21 cellular contexts compared by ENCODE assay signal in the genomic region with DNA sequence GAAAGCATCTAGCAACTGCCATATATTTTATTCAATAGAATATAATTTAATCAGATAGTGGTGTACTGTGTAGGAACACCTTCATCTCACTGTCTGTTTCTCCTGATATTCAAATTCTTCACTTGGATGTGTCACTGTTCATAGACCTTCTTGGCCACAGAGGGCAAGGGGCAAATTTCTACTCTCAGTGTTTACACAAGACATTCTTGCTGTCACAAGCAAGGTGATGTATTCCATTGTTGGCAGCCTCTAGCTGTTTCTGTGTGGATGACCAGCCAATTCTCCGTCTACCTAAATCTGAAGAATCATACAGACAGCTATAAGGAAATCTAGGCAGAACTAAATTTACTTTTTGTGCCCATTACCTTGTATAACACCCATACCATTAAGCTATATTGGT.
DNase-seq lines count a peak whose midpoint lies in the region; ATAC-seq, FAIRE-seq and TF ChIP-seq lines count a peak whose summit lies in the region.
"Had no signal": no experiment of that assay in that cellular context is flagged by ENCODE, and none has a peak within 500 bp of the region (broad histone marks: within the 10 kb centered on the region; RNA-seq: fewer than 3 reads in every experiment).

No MANE protein-coding gene starts in this region.

- H3K36me3 ChIP-seq in astrocyte (ENCODE audit: insufficient read depth, low read length) (no peaks in the 10 kb centered on the region), hepatocyte (replicated peaks; ENCODE audit: insufficient read depth, low read depth) (no peaks in the 10 kb centered on the region)

- no peak overlapping the region for H3K4me3 ChIP-seq in astrocyte (ENCODE audit: insufficient read depth, low read depth, low read length)
- H3K4me3 ChIP-seq in hepatocyte, result no peak overlapping the region
- H3K4me3 ChIP-seq: SK-N-MC had no signal

- peaks cover 3% of the 10 kb centered on the region for H3K9me3 Mint-ChIP-seq in astrocyte (ENCODE audit: unreplicated experiment)

- 57% methylated on average over 1 of the region's 1 CpG for WGBS in hepatocyte (ENCODE audit: low lambda C conversion rate, missing lambda C conversion rate)

- H4K20me1 ChIP-seq in astrocyte (ENCODE audit: insufficient read depth, low read length) (no peaks in the 10 kb centered on the region), hepatocyte (ENCODE audit: insufficient read depth, poor library complexity, severe bottlenecking) (no peaks in the 10 kb centered on the region)

- H3K9ac ChIP-seq in astrocyte (ENCODE audit: low read length), result no peak overlapping the region

- no peaks in the 10 kb centered on the region for H3K27me3 Mint-ChIP-seq in astrocyte (ENCODE audit: low read depth, unreplicated experiment)
- H3K27me3 Mint-ChIP-seq: B cell; CD4-positive, CD25-positive, alpha-beta regulatory T cell had no signal

- H3K9me3 ChIP-seq in astrocyte (ENCODE audit: insufficient read depth, low read depth, low read length), result no peaks in the 10 kb centered on the region
- H3K9me3 ChIP-seq in hepatocyte (ENCODE audit: low read depth), result no peaks in the 10 kb centered on the region

- H2AFZ ChIP-seq in astrocyte (ENCODE audit: low read depth, low read length), result no peak overlapping the region
- no peak overlapping the region for H2AFZ ChIP-seq in hepatocyte

- intact Hi-C loops in left cardiac atrium (cut with DNase I), result no loop called here

- H3K4me3 Mint-ChIP-seq in astrocyte (ENCODE audit: unreplicated experiment), result no peak overlapping the region
- H3K4me3 Mint-ChIP-seq: B cell; CD4-positive, CD25-positive, alpha-beta regulatory T cell had no signal

- H3K4me1 Mint-ChIP-seq in astrocyte (ENCODE audit: low read depth, unreplicated experiment), result peaks cover 21% of the 10 kb centered on the region
- H3K4me1 Mint-ChIP-seq: B cell; CD4-positive, CD25-positive, alpha-beta regulatory T cell had no signal

- H3K4me2 ChIP-seq in astrocyte (ENCODE audit: low read length) (no peak overlapping the region), hepatocyte (no peak overlapping the region)

- H3K27me3 ChIP-seq in astrocyte (ENCODE audit: insufficient read depth, low read length), result peaks cover 3% of the 10 kb centered on the region
- no peaks in the 10 kb centered on the region for H3K27me3 ChIP-seq in hepatocyte

- no peak for TF ChIP-seq CTCF in astrocyte (IDR thresholded peaks at IDR 0.05; ENCODE audit: insufficient read depth, low read depth, low read length)
- no peak for TF ChIP-seq CTCF in hepatocyte (IDR thresholded peaks at IDR 0.05; ENCODE audit: poor library complexity)

- DNase-seq in ELR (ENCODE audit: low read depth), result peak; percentile 38
- DNase-seq in astrocyte (ENCODE audit: low read depth), result peak; percentile 77
- DNase-seq in hepatocyte (ENCODE audit: low spot score), result peak; percentile 23
- DNase-seq in SKM-1 (lab: John Stamatoyannopoulos, UW; ENCODE audit: unreplicated experiment), result no peak
- DNase-seq in NCI-H345 treated with DMSO at 0.1 percent for 48 hours (lab: John Stamatoyannopoulos, UW; ENCODE audit: unreplicated experiment), result no peak
- no peak for DNase-seq in substantia nigra (lab: John Stamatoyannopoulos, UW)
- DNase-seq in left cardiac atrium, result no peak
- DNase-seq: Calu3; CD4-positive, CD25-positive, alpha-beta regulatory T cell; DMS53; HCEC 1CT; KG1; NCI-H1048; NCI-H1436 treated with DMSO at 0.1 percent for 48 hours; NCI-H2081 treated with DMSO at 0.1 percent for 48 hours; NCI-H510A treated with DMSO at 0.1 percent for 48 hours; NCI-H82; Right ventricle myocardium superior had no signal

- H3K9me2 ChIP-seq in hepatocyte (replicated peaks; ENCODE audit: insufficient read depth), result no peaks in the 10 kb centered on the region

- H3K79me2 ChIP-seq in astrocyte (ENCODE audit: insufficient read depth, low read length) (no peaks in the 10 kb centered on the region), hepatocyte (no peaks in the 10 kb centered on the region)

- no peak overlapping the region for H3K27ac ChIP-seq in astrocyte (ENCODE audit: low read depth, low read length)
- no peak overlapping the region for H3K27ac ChIP-seq in hepatocyte
- no peak overlapping the region for H3K27ac ChIP-seq in substantia nigra (ENCODE audit: low read depth, low read length, poor library complexity, severe bottlenecking)
- H3K27ac ChIP-seq: SK-N-MC had no signal

- no peak overlapping the region for H3K27ac Mint-ChIP-seq in astrocyte (ENCODE audit: unreplicated experiment)
- H3K27ac Mint-ChIP-seq: B cell; CD4-positive, CD25-positive, alpha-beta regulatory T cell had no signal

- no peak for ATAC-seq in left cardiac atrium

- H3K4me1 ChIP-seq in astrocyte (ENCODE audit: insufficient read depth, low read length) (peaks cover 7% of the 10 kb centered on the region), hepatocyte (ENCODE audit: insufficient read depth) (no peaks in the 10 kb centered on the region)

- FAIRE-seq in astrocyte (lab: Jason Lieb, UNC), result no peak
- FAIRE-seq: G401.6 had no signal

- H3K36me3 Mint-ChIP-seq in astrocyte (ENCODE audit: low read depth, unreplicated experiment), result no peaks in the 10 kb centered on the region
- H3K36me3 Mint-ChIP-seq: CD4-positive, CD25-positive, alpha-beta regulatory T cell had no signal

Comparison
In these comparisons a context has a peak if more than half of its experiments do, and no peak if none do; other contexts are left out.
1. DNase-seq: peak in ELR (single experiment), astrocyte (single experiment) and hepatocyte (single experiment); none in SKM-1 (single experiment), NCI-H345 treated with DMSO at 0.1 percent for 48 hours (single experiment), substantia nigra (0 of 49) and left cardiac atrium (single experiment).